Comparison of ENCODE assay signal across 8 cellular contexts in genomic region chr7:33130184-33130583, GRCh38. TPM values are rescaled to one million over a fixed set of nuclear protein-coding genes. Genes with fewer than 3 reads are reported as not detected.
DNase-seq lines count a peak whose midpoint lies in the region; ATAC-seq and TF ChIP-seq lines count a peak whose summit lies in the region.

No MANE protein-coding gene starts in this region.

- H3K4me3 ChIP-seq in GM06990 (replicated peaks; ENCODE audit: low read depth, low read length) (peak overlapping the region; percentile 86), Peyer's patch (peak overlapping the region in 3 of 4 donors; percentile 67 to 80 (median 74)), rectal smooth muscle tissue (ENCODE audit: low read length) (peak overlapping the region; percentile 97)

- H3K36me3 ChIP-seq in GM06990 (ENCODE audit: control insufficient read depth, insufficient read depth, low read length) (no peaks in the 10 kb centered on the region), Peyer's patch (no peaks in the 10 kb centered on the region), rectal smooth muscle tissue (ENCODE audit: control insufficient read depth, insufficient read depth, low read length) (no peaks in the 10 kb centered on the region)

- no peaks in the 10 kb centered on the region for H3K9me3 ChIP-seq in Peyer's patch

- no peak for ATAC-seq in GM21737 (IDR thresholded peaks at IDR 0.05; ENCODE audit: unreplicated experiment)
- ATAC-seq in GM19395 (IDR thresholded peaks at IDR 0.05; ENCODE audit: unreplicated experiment): no peak
- no peak for ATAC-seq in GM19324 (IDR thresholded peaks at IDR 0.05; ENCODE audit: low FRiP score, unreplicated experiment)

- H3K4me1 ChIP-seq in Peyer's patch (peaks cover 0 to 10% (median 0%) of the 10 kb centered on the region in 4 donors), rectal smooth muscle tissue (ENCODE audit: control insufficient read depth, insufficient read depth, low read length) (peaks cover 3% of the 10 kb centered on the region)

- no peak for TF ChIP-seq POLR2A in Peyer's patch (IDR thresholded peaks at IDR 0.05)
- TF ChIP-seq POLR2A in erythroblast (IDR thresholded peaks at IDR 0.05; ENCODE audit: low read length): no peak

- no peak overlapping the region for H3K9ac ChIP-seq in rectal smooth muscle tissue (ENCODE audit: low read length)

- no peaks in the 10 kb centered on the region for H3K27me3 ChIP-seq in GM06990 (replicated peaks; ENCODE audit: control insufficient read depth, insufficient read depth, low read length)
- H3K27me3 ChIP-seq in Peyer's patch: no peaks in the 10 kb centered on the region
- no peaks in the 10 kb centered on the region for H3K27me3 ChIP-seq in rectal smooth muscle tissue (ENCODE audit: control insufficient read depth, insufficient read depth, low read length)

- H3K27ac ChIP-seq in Peyer's patch: no peak overlapping the region
- H3K27ac ChIP-seq in rectal smooth muscle tissue (ENCODE audit: low read depth, low read length): no peak overlapping the region

- no peak for DNase-seq in GM06990 (ENCODE audit: extremely low read depth, insufficient read length)
- DNase-seq in Peyer's patch: no peak
- DNase-seq in erythroblast (lab: John Stamatoyannopoulos, UW): peak; percentile 14 to 28
- DNase-seq in NOMO-1 (lab: John Stamatoyannopoulos, UW; ENCODE audit: unreplicated experiment in 2 of 2): no peak

- TF ChIP-seq CTCF in GM06990 (IDR thresholded peaks at IDR 0.05; ENCODE audit: insufficient read depth, low read length, poor library complexity, severe bottlenecking): no peak
- TF ChIP-seq CTCF in Peyer's patch (IDR thresholded peaks at IDR 0.05): no peak

RNA-seq across cellular contexts. Expression of gene BBS9, which starts 0.8 kb away (rescaled TPM):
- total RNA-seq in Peyer's patch: 10 to 100 TPM; 10.9 to 51.2 (median 19.4) TPM

RNA-seq across cellular contexts. Expression of gene RP9, which starts 21.0 kb away (rescaled TPM):
- total RNA-seq in Peyer's patch: 10 to 100 TPM in 3 of 4 donors, 1 to 10 TPM in 1; 7.3 to 25.6 (median 13.7) TPM

Comparison
In these comparisons a context has a peak if more than half of its experiments do, and no peak if none do; other contexts are left out.
1. DNase-seq: peak in erythroblast (2 of 2); none in GM06990 (single experiment), Peyer's patch (0 of 3) and NOMO-1 (0 of 2).
2. Peak in every context shown above with its lines, with median percentiles within 50 percentile points of each other: H3K4me3 ChIP-seq.